13 cellular contexts compared by ENCODE assay signal in genomic region chr1:246785536-246786111, GRCh38.
A peak's percentile ranks its signal among the peaks of the same experiment; 100 is the strongest.
DNase-seq lines count a peak whose midpoint lies in the region; ATAC-seq, FAIRE-seq and TF ChIP-seq lines count a peak whose summit lies in the region.
"Had no signal": no experiment of that assay in that cellular context is flagged by ENCODE, and none has a peak within 500 bp of the region (broad histone marks: within the 10 kb centered on the region; RNA-seq: fewer than 3 reads in every experiment).

No MANE protein-coding gene starts in this region.

- no peak for TF ChIP-seq POLR2A in GM12891 (IDR thresholded peaks at IDR 0.05; ENCODE audit: low read depth, low read length)

- peaks cover 9% of the 10 kb centered on the region for H3K36me3 Mint-ChIP-seq in mesothelial cell of epicardium
- peaks cover 10% of the 10 kb centered on the region for H3K36me3 Mint-ChIP-seq in HFFc6 (ENCODE audit: low read depth)
- H3K36me3 Mint-ChIP-seq: naive B cell had no signal

- in situ Hi-C loops in ACHN (cut with HindIII; ENCODE audit: low pct_ligation_motif_present, low pct_unique_long_range_greater_than_20kb, low sequenced_read_pairs) (no loop called here), astrocyte of the cerebellum (cut with HindIII; ENCODE audit: low sequenced_read_pairs) (no loop called here)

- H3K4me3 ChIP-seq in astrocyte of the cerebellum (ENCODE audit: low read depth, low read length), result no peak overlapping the region

- H3K9me3 Mint-ChIP-seq in mesothelial cell of epicardium (no peaks in the 10 kb centered on the region), HFFc6 (peaks cover 20% of the 10 kb centered on the region)
- H3K9me3 Mint-ChIP-seq: activated T-cell treated with anti-CD3 and anti-CD28 coated beads, Interleukin-2, amount 50 U/mL, for 4 hours; naive B cell had no signal

- TF ChIP-seq CTCF in astrocyte of the cerebellum (IDR thresholded peaks at IDR 0.05; ENCODE audit: low read depth, low read length, missing control alignments) (no peak), mesothelial cell of epicardium (IDR thresholded peaks at IDR 0.05; ENCODE audit: unreplicated experiment) (no peak), HFFc6 (IDR thresholded peaks at IDR 0.05) (no peak)

- peaks cover 12% of the 10 kb centered on the region for H3K4me1 Mint-ChIP-seq in mesothelial cell of epicardium
- H3K4me1 Mint-ChIP-seq in HFFc6 (ENCODE audit: low read depth), result peaks cover 19% of the 10 kb centered on the region

- DNase-seq in ACHN (peak; percentile 39), GM12891 (ENCODE audit: insufficient read length, low spot score) (no peak), astrocyte of the cerebellum (ENCODE audit: low read depth) (peak; percentile 18), mesothelial cell of epicardium (ENCODE audit: low spot score in 2 of 2, unreplicated experiment in 2 of 2) (no peak), T1000 (lab: John Stamatoyannopoulos, UW) (no peak), HFFc6 (no peak)
- no peak for DNase-seq in activated CD4-positive, alpha-beta T cell treated with anti-CD3 and anti-CD28 coated beads for 48 hours
- DNase-seq: activated T-cell treated with anti-CD3 and anti-CD28 coated beads, Interleukin-2, amount 50 U/mL, for 4 hours; cerebellar nuclear complex; naive B cell; retina had no signal

- ATAC-seq in GM21447 (IDR thresholded peaks at IDR 0.05; ENCODE audit: unreplicated experiment), result no peak

- H3K4me3 Mint-ChIP-seq in mesothelial cell of epicardium (no peak overlapping the region), HFFc6 (no peak overlapping the region)

- FAIRE-seq in GM12891 (lab: Jason Lieb, UNC), result peak; percentile 33
- FAIRE-seq: D721Med had no signal

- H3K27ac Mint-ChIP-seq in mesothelial cell of epicardium (peak overlapping the region; percentile 76), HFFc6 (no peak overlapping the region)

- H3K27me3 Mint-ChIP-seq in mesothelial cell of epicardium (ENCODE audit: low read depth) (peaks cover 2% of the 10 kb centered on the region), HFFc6 (ENCODE audit: insufficient read depth) (peaks cover 7% of the 10 kb centered on the region)

TF ChIP-seq in GM12891, 5 proteins besides CTCF, POLR2A, EP300 and RAD21:
- TF ChIP-seq POLR2AphosphoS5 (IDR thresholded peaks at IDR 0.05; ENCODE audit: low read depth, low read length) (no peak), PAX5 (IDR thresholded peaks at IDR 0.05; ENCODE audit: insufficient read depth, low read length, severe bottlenecking) (no peak), POU2F2 (IDR thresholded peaks at IDR 0.05; ENCODE audit: low read depth, low read length) (no peak), SPI1 (IDR thresholded peaks at IDR 0.05; ENCODE audit: low read depth, low read length) (no peak), TAF1 (IDR thresholded peaks at IDR 0.05; ENCODE audit: low read depth, low read length) (no peak)
TF ChIP-seq in GM12891: peak in this region for 0.

Comparison
In these comparisons a context has a peak if more than half of its experiments do, and no peak if none do; other contexts are left out.
1. DNase-seq: peak in ACHN (single experiment) and astrocyte of the cerebellum (single experiment); none in GM12891 (single experiment), mesothelial cell of epicardium (0 of 2), T1000 (single experiment), activated CD4-positive, alpha-beta T cell treated with anti-CD3 and anti-CD28 coated beads for 48 hours (single experiment) and HFFc6 (single experiment).